ENCODE assay signal across 27 cellular contexts in genomic region chr18:6078877-6079276, GRCh38.
DNase-seq lines count a peak whose midpoint lies in the region; ATAC-seq, FAIRE-seq and TF ChIP-seq lines count a peak whose summit lies in the region.
"Had no signal": no experiment of that assay in that cellular context is flagged by ENCODE, and none has a peak within 500 bp of the region (broad histone marks: within the 10 kb centered on the region; RNA-seq: fewer than 3 reads in every experiment).

No MANE protein-coding gene starts in this region.

- H3K27me3 ChIP-seq in GM23338 (ENCODE audit: insufficient read depth) (no peaks in the 10 kb centered on the region), IMR-90 (ENCODE audit: control insufficient read depth, insufficient read depth, low read length) (no peaks in the 10 kb centered on the region), SK-N-SH (ENCODE audit: insufficient read depth) (no peaks in the 10 kb centered on the region)
- H3K27me3 ChIP-seq: BE2C, BLaER1 had no signal

- no peaks in the 10 kb centered on the region for H3K79me2 ChIP-seq in GM23338 (replicated peaks; ENCODE audit: insufficient read depth)
- no peaks in the 10 kb centered on the region for H3K79me2 ChIP-seq in SK-N-SH (ENCODE audit: insufficient read depth)

- no peak overlapping the region for H3K14ac ChIP-seq in IMR-90 (replicated peaks; ENCODE audit: low read depth, low read length)

- TF ChIP-seq POLR2A in IMR-90 (IDR thresholded peaks at IDR 0.05; ENCODE audit: low read depth, low read length), result no peak

- H3K4me3 ChIP-seq in GM23338, result no peak overlapping the region
- no peak overlapping the region for H3K4me3 ChIP-seq in IMR-90 (ENCODE audit: insufficient read depth, low read depth, low read length)
- no peak overlapping the region for H3K4me3 ChIP-seq in SK-N-SH (ENCODE audit: low read depth in 2 of 2, low read length in 1 of 2)
- H3K4me3 ChIP-seq: BLaER1, GM12878 had no signal

- intact Hi-C loops in IMR-90 (cut with micrococcal nuclease), result no loop called here

- dilution Hi-C loops in IMR-90 (cut with HindIII; ENCODE audit: low sequenced_read_pairs, unreplicated experiment), result no loop called here

- no peak overlapping the region for H4K8ac ChIP-seq in IMR-90 (ENCODE audit: low read depth in 2 of 2, low read length in 2 of 2)

- no peaks in the 10 kb centered on the region for H3K36me3 Mint-ChIP-seq in GM23338 (ENCODE audit: low read depth)
- no peaks in the 10 kb centered on the region for H3K36me3 Mint-ChIP-seq in stimulated activated effector memory CD8-positive, alpha-beta T cell treated with anti-CD3 and anti-CD28 coated beads, Interleukin-12 subunit alpha, Interleukin-12 subunit beta, amount 100 ng/mL, for 72 hours
- H3K36me3 Mint-ChIP-seq: CD14-positive monocyte; CD4-positive, alpha-beta memory T cell; CD4-positive, CD25-positive, alpha-beta regulatory T cell; CD8-positive, alpha-beta memory T cell had no signal

- H3K9me1 ChIP-seq in IMR-90 (ENCODE audit: insufficient read depth, low read length), result peaks cover 2% of the 10 kb centered on the region; the same call in 1 of the 2 replicates

- H3K9me3 Mint-ChIP-seq in GM23338, result no peaks in the 10 kb centered on the region
- peaks cover 9% of the 10 kb centered on the region for H3K9me3 Mint-ChIP-seq in stimulated activated effector memory CD8-positive, alpha-beta T cell treated with anti-CD3 and anti-CD28 coated beads, Interleukin-12 subunit alpha, Interleukin-12 subunit beta, amount 100 ng/mL, for 72 hours
- H3K9me3 Mint-ChIP-seq: CD14-positive monocyte had no signal

- no peaks in the 10 kb centered on the region for H3K9me3 ChIP-seq in IMR-90 (ENCODE audit: control insufficient read depth, insufficient read depth, low read length)
- H3K9me3 ChIP-seq in SK-N-SH, result no peaks in the 10 kb centered on the region
- H3K9me3 ChIP-seq: BE2C, BLaER1 had no signal

- H3K9ac ChIP-seq in IMR-90 (ENCODE audit: low read depth, low read length) (no peak overlapping the region), SK-N-SH (no peak overlapping the region)
- H3K9ac ChIP-seq: BLaER1 had no signal

- no peak overlapping the region for H2BK5ac ChIP-seq in IMR-90 (ENCODE audit: low read depth, low read length, poor library complexity, severe bottlenecking)

- CTCF ChIA-PET in IMR-90 (lab: Yijun Ruan, JAX) (no interaction called here), SK-N-SH (lab: Yijun Ruan, JAX) (no interaction called here)

- H2AFZ ChIP-seq in GM23338 (no peak overlapping the region), IMR-90 (replicated peaks; ENCODE audit: low read length, poor library complexity) (peak overlapping the region; percentile 33), SK-N-SH (ENCODE audit: low read depth) (no peak overlapping the region)

- in situ Hi-C loops in IMR-90 (cut with MboI; ENCODE audit: low sequenced_read_pairs) (no loop called here), GM13976 (cut with MboI; ENCODE audit: low sequenced_read_pairs, unreplicated experiment) (no loop called here)

- H3K9me2 ChIP-seq in GM23338 (ENCODE audit: insufficient read depth), result no peaks in the 10 kb centered on the region; the same call in 1 of the 2 replicates
- no peaks in the 10 kb centered on the region for H3K9me2 ChIP-seq in SK-N-SH

- H2AK9ac ChIP-seq in IMR-90 (replicated peaks; ENCODE audit: low read depth, low read length, poor library complexity), result no peak overlapping the region

- peak; percentile 37 for FAIRE-seq in urothelium cell line (lab: Jason Lieb, UNC)
- FAIRE-seq: A204.1, GM12878, GM12892 had no signal

- no peak overlapping the region for H2BK20ac ChIP-seq in IMR-90 (ENCODE audit: low read depth, low read length)

- 80% methylated on average over 1 of the region's 9 CpGs; no CpG with 5 or more reads in 1 of the 2 experiments for WGBS in IMR-90 (ENCODE audit: extremely low coverage in 2 of 2, insufficient read length in 1 of 2), 2 experiments
- 62% methylated on average over 9 of the region's 9 CpGs for WGBS in SK-N-SH (ENCODE audit: low lambda C conversion rate)

- no peak overlapping the region for H2BK15ac ChIP-seq in IMR-90 (ENCODE audit: low read depth, low read length)

- H3K27ac ChIP-seq in GM23338 (ENCODE audit: low read depth) (no peak overlapping the region), IMR-90 (ENCODE audit: insufficient read depth, low read length) (no peak overlapping the region), SK-N-SH (ENCODE audit: low read depth in 2 of 2, low read length in 1 of 2) (no peak overlapping the region)
- H3K27ac ChIP-seq: 22Rv1, BLaER1 had no signal

- H3K56ac ChIP-seq in IMR-90 (ENCODE audit: extremely low read depth, insufficient read depth, low read length), result no peak overlapping the region

- no peak for TF ChIP-seq EP300 in SK-N-SH (IDR thresholded peaks at IDR 0.05; ENCODE audit: borderline replicate concordance in 1 of 2, low read depth in 1 of 2, low read length in 1 of 2)

- DNase-seq in GM23338 (ENCODE audit: low spot score) (no peak), IMR-90 (no peak), urothelium cell line (ENCODE audit: low spot score) (no peak), GM13976 (ENCODE audit: low spot score) (no peak), SK-N-SH (no peak)
- no peak for DNase-seq in stimulated activated effector memory CD8-positive, alpha-beta T cell treated with anti-CD3 and anti-CD28 coated beads, Interleukin-12 subunit alpha, Interleukin-12 subunit beta, amount 100 ng/mL, for 72 hours (ENCODE audit: low spot score in 2 of 2)
- DNase-seq: ACHN; BE2C; C1 segment of cervical spinal cord; CD4-positive, alpha-beta memory T cell; CD4-positive, CD25-positive, alpha-beta regulatory T cell; CD8-positive, alpha-beta memory T cell; COR-L47; DMS 273 treated with DMSO at 0.1 percent for 48 hours; DMS153; DMS53; DMS79; DND-41; EL; GDM1 had no signal

- no TSS peak for BruUV-seq in IMR-90 (replicated peaks; lab: Mats Ljungman, UMichigan)

- H3F3A ChIP-seq in GM23338 (replicated peaks; ENCODE audit: low read depth), result no peaks in the 10 kb centered on the region
- H3F3A ChIP-seq in SK-N-SH (replicated peaks; ENCODE audit: insufficient read depth), result no peaks in the 10 kb centered on the region

- POLR2A ChIA-PET in IMR-90 (lab: Charles Lee; ENCODE audit: unreplicated experiment) (no interaction called here), SK-N-SH (lab: Yijun Ruan, JAX) (no interaction called here)

- no peak overlapping the region for H3K23ac ChIP-seq in IMR-90 (ENCODE audit: low read depth, low read length)

- TF ChIP-seq CTCF in GM23338 (conservative IDR thresholded peaks at IDR 0.05; ENCODE audit: low read depth in 2 of 2) (no peak), IMR-90 (conservative IDR thresholded peaks at IDR 0.05; ENCODE audit: low read depth, low read length) (no peak), GM13976 (IDR thresholded peaks at IDR 0.05; ENCODE audit: borderline replicate concordance, control extremely low read depth, extremely low read depth, insufficient read depth, missing control alignments) (no peak), SK-N-SH (IDR thresholded peaks at IDR 0.05) (no peak)

- no peaks in the 10 kb centered on the region for H3K79me1 ChIP-seq in IMR-90 (ENCODE audit: low read depth in 1 of 2, low read length in 2 of 2)

- H3K4me1 ChIP-seq in GM23338 (ENCODE audit: insufficient read depth) (no peaks in the 10 kb centered on the region), IMR-90 (ENCODE audit: control insufficient read depth, insufficient read depth, low read length) (no peaks in the 10 kb centered on the region), SK-N-SH (ENCODE audit: control insufficient read depth in 1 of 2, insufficient read depth in 2 of 2, low read depth in 1 of 2, low read length in 1 of 2) (no peaks in the 10 kb centered on the region)
- H3K4me1 ChIP-seq: BE2C, BLaER1 had no signal

- H4K5ac ChIP-seq in IMR-90 (ENCODE audit: low read depth, low read length), result no peak overlapping the region

- H3K36me3 ChIP-seq in GM23338 (ENCODE audit: insufficient read depth), result no peaks in the 10 kb centered on the region
- H3K36me3 ChIP-seq in IMR-90 (ENCODE audit: control insufficient read depth, insufficient read depth, low read length), result no peaks in the 10 kb centered on the region
- no peaks in the 10 kb centered on the region for H3K36me3 ChIP-seq in SK-N-SH (replicated peaks in 1 of 2; ENCODE audit: control insufficient read depth in 1 of 2, insufficient read depth in 2 of 2, low read length in 1 of 2)
- H3K36me3 ChIP-seq: BE2C, BLaER1 had no signal

- TF ChIP-seq RAD21 in IMR-90 (IDR thresholded peaks at IDR 0.05; ENCODE audit: low read length) (no peak), SK-N-SH (IDR thresholded peaks at IDR 0.05; ENCODE audit: low read length) (no peak)

- no peak overlapping the region for H3K27ac Mint-ChIP-seq in GM23338
- H3K27ac Mint-ChIP-seq in stimulated activated effector memory CD8-positive, alpha-beta T cell treated with anti-CD3 and anti-CD28 coated beads, Interleukin-12 subunit alpha, Interleukin-12 subunit beta, amount 100 ng/mL, for 72 hours, result no peak overlapping the region
- H3K27ac Mint-ChIP-seq: CD14-positive monocyte; CD4-positive, alpha-beta memory T cell; CD4-positive, CD25-positive, alpha-beta regulatory T cell; CD8-positive, alpha-beta memory T cell had no signal

- no peaks in the 10 kb centered on the region for H3K4me1 Mint-ChIP-seq in GM23338
- H3K4me1 Mint-ChIP-seq in stimulated activated effector memory CD8-positive, alpha-beta T cell treated with anti-CD3 and anti-CD28 coated beads, Interleukin-12 subunit alpha, Interleukin-12 subunit beta, amount 100 ng/mL, for 72 hours, result no peaks in the 10 kb centered on the region
- H3K4me1 Mint-ChIP-seq: CD14-positive monocyte; CD4-positive, alpha-beta memory T cell; CD4-positive, CD25-positive, alpha-beta regulatory T cell; CD8-positive, alpha-beta memory T cell had no signal

- H3K18ac ChIP-seq in IMR-90 (ENCODE audit: low read depth, low read length), result no peak overlapping the region

- no peak overlapping the region for H4K91ac ChIP-seq in IMR-90 (ENCODE audit: insufficient read depth, low read depth, low read length)

- no peak overlapping the region for H3K4ac ChIP-seq in IMR-90 (ENCODE audit: low read depth, low read length)

- H2AK5ac ChIP-seq in IMR-90 (ENCODE audit: low read depth, low read length), result no peak overlapping the region

- H3K4me2 ChIP-seq in GM23338 (no peak overlapping the region), IMR-90 (ENCODE audit: low read depth, low read length) (no peak overlapping the region), SK-N-SH (no peak overlapping the region)
- H3K4me2 ChIP-seq: BLaER1 had no signal

- no peak overlapping the region for H3K4me3 Mint-ChIP-seq in GM23338
- no peak overlapping the region for H3K4me3 Mint-ChIP-seq in stimulated activated effector memory CD8-positive, alpha-beta T cell treated with anti-CD3 and anti-CD28 coated beads, Interleukin-12 subunit alpha, Interleukin-12 subunit beta, amount 100 ng/mL, for 72 hours
- H3K4me3 Mint-ChIP-seq: CD14-positive monocyte; CD4-positive, alpha-beta memory T cell; CD4-positive, CD25-positive, alpha-beta regulatory T cell; CD8-positive, alpha-beta memory T cell had no signal

- peaks cover 4% of the 10 kb centered on the region for H3K27me3 Mint-ChIP-seq in GM23338 (ENCODE audit: insufficient read depth, low read depth, poor library complexity)
- H3K27me3 Mint-ChIP-seq: CD4-positive, alpha-beta memory T cell; CD4-positive, CD25-positive, alpha-beta regulatory T cell; CD8-positive, alpha-beta memory T cell had no signal

- H4K20me1 ChIP-seq in GM23338 (replicated peaks; ENCODE audit: insufficient read depth) (peaks cover 3% of the 10 kb centered on the region; the same call in 1 of the 2 replicates), IMR-90 (ENCODE audit: insufficient read depth, low read length) (no peaks in the 10 kb centered on the region), SK-N-SH (ENCODE audit: insufficient read depth) (no peaks in the 10 kb centered on the region)
- H4K20me1 ChIP-seq: BLaER1 had no signal

- no peak overlapping the region for H2BK120ac ChIP-seq in IMR-90 (ENCODE audit: low read depth, low read length)

- peak; percentile 54 for ATAC-seq in GM23338
- no peak for ATAC-seq in IMR-90 (ENCODE audit: low read depth)
- peak; percentile 13 for ATAC-seq in stimulated activated effector memory CD8-positive, alpha-beta T cell treated with anti-CD3 and anti-CD28 coated beads, Interleukin-12 subunit alpha, Interleukin-12 subunit beta, amount 100 ng/mL, for 72 hours
- no peak for ATAC-seq in HG03469 (IDR thresholded peaks at IDR 0.05; ENCODE audit: unreplicated experiment)
- ATAC-seq: GM12878 had no signal

Comparison
In these comparisons a context has a peak if more than half of its experiments do, and no peak if none do; other contexts are left out.
1. ATAC-seq: peak in GM23338 (single experiment) and stimulated activated effector memory CD8-positive, alpha-beta T cell treated with anti-CD3 and anti-CD28 coated beads, Interleukin-12 subunit alpha, Interleukin-12 subunit beta, amount 100 ng/mL, for 72 hours (single experiment); none in IMR-90 (single experiment) and HG03469 (single experiment).